Comparison of ENCODE assay signal across 12 cellular contexts in the genomic region with DNA sequence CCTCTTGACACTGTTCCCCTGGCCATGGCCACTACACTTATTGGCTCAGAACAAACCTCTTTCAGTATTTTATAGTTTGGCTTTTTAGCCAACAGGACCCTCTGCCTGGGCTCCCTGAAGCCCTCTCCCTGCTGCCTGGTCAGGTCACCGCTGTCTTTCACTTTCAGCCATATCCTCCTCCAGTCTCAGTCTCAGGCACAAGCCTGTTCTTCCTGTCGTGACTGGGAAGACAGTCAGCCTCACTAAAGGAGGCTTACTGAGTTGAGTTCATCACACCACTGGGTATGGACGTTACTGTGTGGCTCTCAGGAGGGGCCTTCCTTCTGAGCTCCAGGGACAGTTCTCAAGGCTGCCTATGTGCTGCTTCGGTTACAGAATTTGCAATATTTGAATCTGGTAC. TPM values are rescaled to one million over a fixed set of nuclear protein-coding genes. Genes with fewer than 3 reads are reported as not detected.
DNase-seq lines count a peak whose midpoint lies in the region; ATAC-seq and TF ChIP-seq lines count a peak whose summit lies in the region.
"Had no signal": no experiment of that assay in that cellular context is flagged by ENCODE, and none has a peak within 500 bp of the region (broad histone marks: within the 10 kb centered on the region; RNA-seq: fewer than 3 reads in every experiment).

No MANE protein-coding gene starts in this region.

- H3K27me3 ChIP-seq in GM06990 (replicated peaks; ENCODE audit: control insufficient read depth, insufficient read depth, low read length), result no peaks in the 10 kb centered on the region; the same call in 1 of the 2 replicates

- no peaks in the 10 kb centered on the region for H3K27me3 Mint-ChIP-seq in activated CD8-positive, alpha-beta T cell treated with anti-CD3 and anti-CD28 coated beads for 36 hours
- no peaks in the 10 kb centered on the region for H3K27me3 Mint-ChIP-seq in natural killer cell (ENCODE audit: low read depth in 2 of 2)

- CTCF ChIA-PET in activated CD8-positive, alpha-beta T cell treated with anti-CD3 and anti-CD28 coated beads for 36 hours (lab: Charles Lee), result interaction anchor here (0.9 to 2.2 kb wide), 6 partner anchors 17 to 283 kb away, joined by 3 to 9 read pairs (median 4); no protein-coding TSS in a partner anchor

- TF ChIP-seq CTCF in GM06990 (IDR thresholded peaks at IDR 0.05; ENCODE audit: insufficient read depth, low read length, poor library complexity, severe bottlenecking) (no peak), natural killer cell (IDR thresholded peaks at IDR 0.05) (no peak)
- no peak for TF ChIP-seq CTCF in activated CD8-positive, alpha-beta T cell treated with anti-CD3 and anti-CD28 coated beads for 36 hours (IDR thresholded peaks at IDR 0.05)

- intact Hi-C loops in activated CD8-positive, alpha-beta T cell treated with anti-CD3 and anti-CD28 coated beads for 36 hours (cut with micrococcal nuclease), result no loop called here
- intact Hi-C loops in natural killer cell (cut with micrococcal nuclease), result loop anchor here (2.0 kb wide), 1 partner anchor 23 kb away; no protein-coding TSS in a partner anchor

- H3K36me3 Mint-ChIP-seq in activated CD8-positive, alpha-beta T cell treated with anti-CD3 and anti-CD28 coated beads for 36 hours (ENCODE audit: low read depth), result peaks cover 4% of the 10 kb centered on the region
- H3K36me3 Mint-ChIP-seq in natural killer cell, result no peaks in the 10 kb centered on the region

- POLR2A ChIA-PET in activated CD8-positive, alpha-beta T cell treated with anti-CD3 and anti-CD28 coated beads for 36 hours (lab: Charles Lee), result no interaction called here

- ATAC-seq in HG03175 (IDR thresholded peaks at IDR 0.05; ENCODE audit: unreplicated experiment) (peak; percentile 25), natural killer cell (no peak), HG03108 (IDR thresholded peaks at IDR 0.05; ENCODE audit: unreplicated experiment) (no peak)
- ATAC-seq in activated CD8-positive, alpha-beta T cell treated with anti-CD3 and anti-CD28 coated beads for 36 hours, result no peak

- H3K27ac Mint-ChIP-seq in activated CD8-positive, alpha-beta T cell treated with anti-CD3 and anti-CD28 coated beads for 36 hours, result peak overlapping the region; percentile 93
- peak overlapping the region; percentile 85 for H3K27ac Mint-ChIP-seq in natural killer cell

- H3K4me3 ChIP-seq in GM06990 (replicated peaks; ENCODE audit: low read depth, low read length), result peak overlapping the region; percentile 93

- peak overlapping the region; percentile 94 for H3K4me3 Mint-ChIP-seq in activated CD8-positive, alpha-beta T cell treated with anti-CD3 and anti-CD28 coated beads for 36 hours
- H3K4me3 Mint-ChIP-seq in natural killer cell, result peak overlapping the region; percentile 97

- peaks cover 3% of the 10 kb centered on the region; the same call in 1 of the 2 replicates for H3K36me3 ChIP-seq in GM06990 (ENCODE audit: control insufficient read depth, insufficient read depth, low read length)

- peaks cover 43% of the 10 kb centered on the region for H3K4me1 Mint-ChIP-seq in activated CD8-positive, alpha-beta T cell treated with anti-CD3 and anti-CD28 coated beads for 36 hours (ENCODE audit: low read depth)
- H3K4me1 Mint-ChIP-seq in natural killer cell, result peaks cover 30 to 46% of the 10 kb centered on the region in 2 donors

- no peaks in the 10 kb centered on the region for H3K9me3 Mint-ChIP-seq in activated CD8-positive, alpha-beta T cell treated with anti-CD3 and anti-CD28 coated beads for 36 hours
- H3K9me3 Mint-ChIP-seq in natural killer cell, result no peaks in the 10 kb centered on the region

- DNase-seq in GM06990 (ENCODE audit: extremely low read depth, insufficient read length), result no peak
- DNase-seq in activated CD8-positive, alpha-beta T cell treated with anti-CD3 and anti-CD28 coated beads for 36 hours, result no peak
- DNase-seq in natural killer cell, result no peak
- no peak for DNase-seq in NCI-H1092 (lab: John Stamatoyannopoulos, UW)
- DNase-seq in GM03348 (ENCODE audit: low spot score), result no peak
- DNase-seq: DMS79 treated with DMSO at 0.1 percent for 48 hours, NCI-H2029 treated with DMSO at 0.1 percent for 48 hours had no signal

RNA-seq across cellular contexts. Expression of a gene that starts 2.0 kb away (rescaled TPM):
- total RNA-seq in activated CD8-positive, alpha-beta T cell treated with anti-CD3 and anti-CD28 coated beads for 36 hours, result 10 to 100 TPM; 21.0 to 21.5 TPM
- 10 to 100 TPM; 10.8 to 16.7 (median 16.6) TPM for total RNA-seq in natural killer cell

RNA-seq across cellular contexts. Expression of a gene that starts 38.7 kb away (rescaled TPM):
- not detected for total RNA-seq in activated CD8-positive, alpha-beta T cell treated with anti-CD3 and anti-CD28 coated beads for 36 hours
- total RNA-seq in natural killer cell, result under 1 TPM in 1 of 3 donors, not detected in 2; 0.38 TPM
- total RNA-seq: kidney epithelial cell, pulmonary artery endothelial cell, ureter had no signal
